ENCODE assay signal across 7 cellular contexts in genomic region chr7:129277629-129278028, GRCh38.
"Had no signal": no experiment of that assay in that cellular context is flagged by ENCODE, and none has a peak within 500 bp of the region (broad histone marks: within the 10 kb centered on the region; RNA-seq: fewer than 3 reads in every experiment).

No MANE protein-coding gene starts in this region.

- H3K4me3 ChIP-seq: GM12878 had no signal

- FAIRE-seq: GM12878, GM12891, GM12892, GM18507, GM19239 had no signal

- DNase-seq: GDM1, GF-D8 had no signal

- ATAC-seq: GM12878 had no signal
